In the genomic region with DNA sequence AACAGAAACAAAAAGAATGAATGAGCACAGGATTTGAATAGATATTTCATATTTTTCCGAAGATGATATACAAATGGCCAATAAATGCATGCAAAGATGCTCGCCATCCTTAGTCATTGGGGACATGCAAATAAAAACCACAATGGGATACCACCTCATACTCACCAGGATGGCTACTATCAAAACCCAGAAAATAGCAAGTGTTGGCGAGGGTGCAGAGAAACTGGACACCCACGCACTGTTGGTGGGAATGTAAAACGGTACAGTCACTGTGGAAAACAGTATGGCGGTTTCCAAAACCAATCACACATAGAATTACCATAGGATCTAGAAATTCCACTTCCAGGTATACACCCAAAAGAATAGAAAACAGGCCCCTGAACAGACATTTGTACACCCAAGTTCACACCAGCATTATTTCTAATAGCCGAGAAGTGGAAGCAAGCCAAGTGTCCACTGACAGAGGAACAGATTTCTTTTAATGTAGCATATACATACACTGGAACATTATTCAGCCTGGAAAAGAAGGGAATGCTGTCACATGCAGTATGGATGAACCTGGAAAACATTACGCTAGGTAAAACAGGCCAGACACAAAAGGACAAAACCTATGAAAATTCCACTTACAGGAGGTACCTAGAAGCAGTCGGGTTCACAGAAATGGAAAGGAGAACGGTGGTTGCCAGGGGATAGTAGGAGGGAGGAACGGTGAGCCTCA, we compare ENCODE assay signal across 7 cellular contexts. TPM values are rescaled to one million over a fixed set of nuclear protein-coding genes. Genes with fewer than 3 reads are reported as not detected.
DNase-seq lines count a peak whose midpoint lies in the region; ATAC-seq and TF ChIP-seq lines count a peak whose summit lies in the region.

No MANE protein-coding gene starts in this region.

- H3K4me3 ChIP-seq in HFF-Myc (replicated peaks; ENCODE audit: low read depth, low read length) = peak overlapping the region; percentile 99

- peak overlapping the region; percentile 96 for H3K4me3 Mint-ChIP-seq in glutamatergic neuron (ENCODE audit: unreplicated experiment)

- H3K27me3 Mint-ChIP-seq in glutamatergic neuron (ENCODE audit: unreplicated experiment) = peaks cover 4% of the 10 kb centered on the region

- peaks cover 12% of the 10 kb centered on the region for H3K9me3 Mint-ChIP-seq in glutamatergic neuron (ENCODE audit: unreplicated experiment)

- TF ChIP-seq CTCF in HFF-Myc (IDR thresholded peaks at IDR 0.05; ENCODE audit: low read depth, low read length, missing control alignments) = no peak
- TF ChIP-seq CTCF in glutamatergic neuron (IDR thresholded peaks at IDR 0.05; ENCODE audit: partially characterized antibody, unreplicated experiment) = no peak

- H3K4me1 Mint-ChIP-seq in glutamatergic neuron (ENCODE audit: low read depth, unreplicated experiment) = peaks cover 6% of the 10 kb centered on the region

- no peaks in the 10 kb centered on the region for H3K36me3 Mint-ChIP-seq in glutamatergic neuron (ENCODE audit: unreplicated experiment)

- ATAC-seq in GM21367 (IDR thresholded peaks at IDR 0.05; ENCODE audit: unreplicated experiment) = no peak
- no peak for ATAC-seq in HG03039 (IDR thresholded peaks at IDR 0.05; ENCODE audit: unreplicated experiment)

- H3K27ac Mint-ChIP-seq in glutamatergic neuron (ENCODE audit: unreplicated experiment) = peak overlapping the region; percentile 88

- DNase-seq in HFF-Myc (ENCODE audit: extremely low read depth, low read depth) (no peak), glutamatergic neuron (no peak), NCI-H510A (lab: John Stamatoyannopoulos, UW) (no peak)
- DNase-seq in activated CD4-positive, alpha-beta T cell treated with anti-CD3 and anti-CD28 coated beads, Interleukin-2, amount 50 U/mL, for 48 hours = peak; percentile 43 to 67
- peak; percentile 10 for DNase-seq in stimulated activated CD4-positive, alpha-beta T cell treated with anti-CD3 and anti-CD28 coated beads, Interleukin-4, amount 100 ng/mL, for 1 hour

RNA-seq across cellular contexts. Expression of a gene that starts 3.6 kb away (rescaled TPM):
- 24.4 TPM for total RNA-seq in glutamatergic neuron (ENCODE audit: unreplicated experiment)

RNA-seq across cellular contexts. Expression of a gene that starts 15.2 kb away (rescaled TPM):
- not detected for total RNA-seq in glutamatergic neuron (ENCODE audit: unreplicated experiment)

Comparison
In these comparisons a context has a peak if more than half of its experiments do, and no peak if none do; other contexts are left out.
1. DNase-seq: peak in activated CD4-positive, alpha-beta T cell treated with anti-CD3 and anti-CD28 coated beads, Interleukin-2, amount 50 U/mL, for 48 hours (2 of 2) and stimulated activated CD4-positive, alpha-beta T cell treated with anti-CD3 and anti-CD28 coated beads, Interleukin-4, amount 100 ng/mL, for 1 hour (single experiment); none in HFF-Myc (single experiment), glutamatergic neuron (single experiment) and NCI-H510A (single experiment).